Comparison of ENCODE assay signal across 8 cellular contexts in the genomic region with DNA sequence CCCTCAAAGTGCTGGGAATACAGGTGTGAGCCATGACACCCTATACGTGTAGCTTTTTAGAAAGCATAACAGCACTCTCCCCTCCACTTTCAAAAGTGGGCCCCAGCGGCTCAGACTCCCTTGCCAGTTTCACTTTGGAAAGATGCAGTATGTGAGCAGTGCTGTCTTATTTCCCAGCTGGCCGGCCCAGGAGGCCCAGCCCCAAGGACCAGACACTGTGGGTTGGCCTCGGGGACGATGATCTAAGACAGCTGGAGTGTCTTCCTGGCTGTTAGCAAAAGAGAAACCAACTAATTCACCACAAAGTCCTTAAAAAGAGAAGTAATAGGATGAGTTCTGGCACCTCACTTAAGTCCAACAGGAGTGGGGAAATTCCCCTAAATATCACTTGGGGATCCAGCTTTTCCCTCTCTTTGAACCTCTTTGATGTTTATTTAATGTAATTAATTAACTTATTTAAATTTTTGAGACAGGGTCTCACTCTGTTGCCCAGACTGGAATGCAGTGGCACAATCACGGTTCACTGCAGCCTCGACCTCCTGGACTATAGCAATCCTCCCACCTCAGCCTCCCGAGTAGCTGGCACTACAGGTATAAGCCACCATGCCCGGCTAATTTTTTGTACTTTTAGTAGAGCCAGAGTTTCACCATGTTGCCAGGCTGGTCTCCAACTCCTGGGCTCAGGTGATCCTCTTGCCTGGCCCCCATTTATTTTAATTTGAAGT. TPM values are rescaled to one million over a fixed set of nuclear protein-coding genes. Genes with fewer than 3 reads are reported as not detected.
DNase-seq lines count a peak whose midpoint lies in the region; ATAC-seq, FAIRE-seq and TF ChIP-seq lines count a peak whose summit lies in the region.

No MANE protein-coding gene starts in this region.

- POLR2A ChIA-PET in K562 (lab: Yijun Ruan, JAX), result interaction anchor here (0.9 to 1.1 kb wide), 2 partner anchors 9 to 13 kb away, joined by 3 to 4 read pairs; no protein-coding TSS in a partner anchor

- ATAC-seq in GM21367 (IDR thresholded peaks at IDR 0.05; ENCODE audit: unreplicated experiment) (peak; percentile 75), K562 (peak; percentile 64), memory B cell (ENCODE audit: low read depth) (peak; percentile 88)

- TF ChIP-seq RAD21 in K562 (CRISPR knock-in tag; conservative IDR thresholded peaks at IDR 0.05 in 1 of 2, IDR thresholded peaks at IDR 0.05 in 1 of 2), result no peak

- H3K9me3 ChIP-seq in Karpas-422 (ENCODE audit: low read length) (no peaks in the 10 kb centered on the region), K562 (replicated peaks; ENCODE audit: control insufficient read depth, insufficient read depth, low read depth, low read length) (no peaks in the 10 kb centered on the region)

- DNase-seq in C1 segment of cervical spinal cord (lab: John Stamatoyannopoulos, UW) (peak in 9 of 14 donors; percentile 6 to 66 (median 28)), Karpas-422 (peak; percentile 42), K562 (ENCODE audit: extremely low read depth in 1 of 4, low spot score in 3 of 4) (no peak), memory B cell (ENCODE audit: low spot score in 2 of 2) (no peak), NCI-H2107 (lab: John Stamatoyannopoulos, UW) (no peak), NCI-H69 (lab: John Stamatoyannopoulos, UW) (no peak)
- DNase-seq in NK-92 treated with Interleukin-12 subunit alpha and Interleukin-12 subunit beta, amount 100 ng/mL, for 24 hours (lab: John Stamatoyannopoulos, UW), result no peak

- peaks cover 14% of the 10 kb centered on the region for H3K4me1 Mint-ChIP-seq in memory B cell

- 27% methylated on average over 9 of the region's 9 CpGs for WGBS in K562 (ENCODE audit: insufficient coverage, low coverage, missing lambda C conversion rate)

- H3K36me3 ChIP-seq in Karpas-422 (ENCODE audit: insufficient read depth, low read length), result no peaks in the 10 kb centered on the region
- no peaks in the 10 kb centered on the region for H3K36me3 ChIP-seq in K562 (ENCODE audit: control insufficient read depth, insufficient read depth, low read length)

- H3K4me1 ChIP-seq in Karpas-422 (ENCODE audit: low read length) (peaks cover 7% of the 10 kb centered on the region), K562 (replicated peaks in 1 of 2; ENCODE audit: control insufficient read depth in 2 of 2, insufficient read depth in 2 of 2, low read length in 2 of 2) (peaks cover 0 to 18% of the 10 kb centered on the region in 2 experiments; a peak in 3 of 5 replicates)

- FAIRE-seq in K562 (lab: Jason Lieb, UNC), result no peak

- no peaks in the 10 kb centered on the region for H4K20me1 ChIP-seq in Karpas-422 (ENCODE audit: insufficient read depth, low read depth, low read length)
- no peaks in the 10 kb centered on the region for H4K20me1 ChIP-seq in K562 (replicated peaks; ENCODE audit: control insufficient read depth, insufficient read depth, low read length)

- peak overlapping the region; percentile 41; the same call in 1 of the 2 replicates for H3K4me3 ChIP-seq in Karpas-422 (ENCODE audit: low read length)
- H3K4me3 ChIP-seq in K562, result no peak overlapping the region

- H3K27ac ChIP-seq in Karpas-422 (ENCODE audit: low read length) (no peak overlapping the region), K562 (ENCODE audit: extremely low read depth, low read depth, low read length) (no peak overlapping the region)

- H2AFZ ChIP-seq in Karpas-422 (ENCODE audit: low read length) (peak overlapping the region; percentile 71; the same call in 1 of the 2 replicates), K562 (ENCODE audit: low read depth, low read length) (peak overlapping the region; percentile 49; the same call in 1 of the 2 replicates)

- TF ChIP-seq POLR2A in K562 (conservative IDR thresholded peaks at IDR 0.05), result no peak

- in situ Hi-C loops in K562 (cut with MboI), result no loop called here

- H3K4me3 Mint-ChIP-seq in memory B cell, result peak overlapping the region; percentile 71

- H3K9me2 ChIP-seq in Karpas-422 (replicated peaks; ENCODE audit: insufficient read depth, low read length), result no peaks in the 10 kb centered on the region

- no peak for TF ChIP-seq CTCF in K562 (IDR thresholded peaks at IDR 0.05 in 2 of 3, conservative IDR thresholded peaks at IDR 0.05 in 1 of 3; ENCODE audit: insufficient read depth in 2 of 3, low read depth in 1 of 3, low read length in 3 of 3)

- H3K27ac Mint-ChIP-seq in memory B cell, result peak overlapping the region; percentile 23

- TF ChIP-seq EP300 in K562 (IDR thresholded peaks at IDR 0.05; ENCODE audit: low read length), result no peak

- no peaks in the 10 kb centered on the region for H3K27me3 Mint-ChIP-seq in memory B cell

- H3K9me1 ChIP-seq in K562 (ENCODE audit: control insufficient read depth, insufficient read depth, low read length), result no peaks in the 10 kb centered on the region

- CTCF ChIA-PET in K562 (lab: Yijun Ruan, JAX; ENCODE audit: low intra/inter-chr PET ratio), result no interaction called here

- H3K4me2 ChIP-seq in Karpas-422 (ENCODE audit: low read depth, low read length, poor library complexity, severe bottlenecking) (peak overlapping the region; percentile 65), K562 (ENCODE audit: insufficient read depth, low read length) (no peak overlapping the region)

- no peaks in the 10 kb centered on the region for H3K27me3 ChIP-seq in Karpas-422 (ENCODE audit: low read length)
- no peaks in the 10 kb centered on the region for H3K27me3 ChIP-seq in K562 (ENCODE audit: control insufficient read depth in 2 of 2, insufficient read depth in 2 of 2, low read length in 2 of 2)

- no peaks in the 10 kb centered on the region for H3K79me2 ChIP-seq in Karpas-422 (ENCODE audit: low read length)
- H3K79me2 ChIP-seq in K562 (ENCODE audit: control insufficient read depth, insufficient read depth, low read length), result no peaks in the 10 kb centered on the region

- peak overlapping the region; percentile 54 for H3K9ac ChIP-seq in Karpas-422 (ENCODE audit: low read length)
- H3K9ac ChIP-seq in K562 (ENCODE audit: insufficient read depth in 1 of 2, low read depth in 2 of 2, low read length in 2 of 2), result peak overlapping the region in 1 of 2 experiments; percentile 42; a peak in 1 of 4 replicates

- no peaks in the 10 kb centered on the region for H3K9me3 Mint-ChIP-seq in memory B cell

- intact Hi-C loops in K562 (cut with micrococcal nuclease), result no loop called here

- BruUV-seq in K562 (replicated peaks; lab: Mats Ljungman, UMichigan), result no TSS peak

- no peaks in the 10 kb centered on the region for H3K36me3 Mint-ChIP-seq in memory B cell

TF ChIP-seq in K562, 482 proteins besides CTCF, POLR2A, EP300 and RAD21 (continues in another document):
- TF ChIP-seq, protein P1, sequence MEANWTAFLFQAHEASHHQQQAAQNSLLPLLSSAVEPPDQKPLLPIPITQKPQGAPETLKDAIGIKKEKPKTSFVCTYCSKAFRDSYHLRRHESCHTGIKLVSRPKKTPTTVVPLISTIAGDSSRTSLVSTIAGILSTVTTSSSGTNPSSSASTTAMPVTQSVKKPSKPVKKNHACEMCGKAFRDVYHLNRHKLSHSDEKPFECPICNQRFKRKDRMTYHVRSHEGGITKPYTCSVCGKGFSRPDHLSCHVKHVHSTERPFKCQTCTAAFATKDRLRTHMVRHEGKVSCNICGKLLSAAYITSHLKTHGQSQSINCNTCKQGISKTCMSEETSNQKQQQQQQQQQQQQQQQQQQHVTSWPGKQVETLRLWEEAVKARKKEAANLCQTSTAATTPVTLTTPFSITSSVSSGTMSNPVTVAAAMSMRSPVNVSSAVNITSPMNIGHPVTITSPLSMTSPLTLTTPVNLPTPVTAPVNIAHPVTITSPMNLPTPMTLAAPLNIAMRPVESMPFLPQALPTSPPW (CRISPR knock-in tag; IDR thresholded peaks at IDR 0.05), result peak; percentile 25; the same call in 1 of the 2 replicates
- TF ChIP-seq HDAC1 (IDR thresholded peaks at IDR 0.05), result no peak
- peak; percentile 57; the same call in 1 of the 2 replicates for TF ChIP-seq ATF7 (IDR thresholded peaks at IDR 0.05)
- no peak for TF ChIP-seq BRF1 (IDR thresholded peaks at IDR 0.05; ENCODE audit: borderline replicate concordance, extremely low read depth, insufficient read length)
- peak; percentile 36; the same call in 1 of the 2 replicates for TF ChIP-seq CEBPB (tag; IDR thresholded peaks at IDR 0.05)
- 0 out of 2 replicates have a peak, but pooled peaks have one; percentile 26 for TF ChIP-seq MEF2D (tag; conservative IDR thresholded peaks at IDR 0.05; ENCODE audit: low read depth)
- TF ChIP-seq THRAP3 (IDR thresholded peaks at IDR 0.05; ENCODE audit: borderline replicate concordance), result no peak
- TF ChIP-seq CTBP1 (IDR thresholded peaks at IDR 0.05; ENCODE audit: borderline replicate concordance), result peak; percentile 51
- TF ChIP-seq CBFA2T2 (conservative IDR thresholded peaks at IDR 0.05), result no peak
- TF ChIP-seq JUND (IDR thresholded peaks at IDR 0.05; ENCODE audit: borderline replicate concordance, low read depth, low read length), result 0 out of 2 replicates have a peak, but pooled peaks have one; percentile 22
- peak; percentile 54; the same call in 1 of the 3 replicates for TF ChIP-seq JUND (tag; IDR thresholded peaks at IDR 0.05; ENCODE audit: borderline replicate concordance, low read depth, low read length)

RNA-seq across cellular contexts. Expression of a gene that starts 17.6 kb away (rescaled TPM):
- total RNA-seq in Karpas-422 (2014; rRNA removed; shearing (Covaris generic); ENCODE audit: low replicate concordance), result 49.1 and 87.4 TPM in 2 replicates
- total RNA-seq in K562 (2011; cell fraction: chromatin; rRNA removed; ENCODE audit: low replicate concordance), result 12.8 and 26.9 TPM in 2 replicates
- 9.8 and 13.6 TPM in 2 replicates for total RNA-seq in K562 (2011; cell fraction: nucleolus; rRNA removed)
- total RNA-seq in K562 (2011; cell fraction: nucleoplasm; rRNA removed), result 20.3 and 22.9 TPM in 2 replicates
- 31.8 and 34.6 TPM in 2 replicates for total RNA-seq in K562 (2014; rRNA removed)
- total RNA-seq in K562 (2014; rRNA removed; fragmentation: Illumina TruSeq; extraction: Trizol), result 58.3 and 71.7 TPM in 2 replicates
- total RNA-seq in K562 (2015; rRNA removed; fragmentation: Illumina TruSeq; extraction: Trizol), result 35.6 and 39.1 TPM in 2 replicates
- total RNA-seq in K562 (2021), result 64.5 and 67.5 TPM in 2 replicates
- 21.0 and 22.9 TPM in 2 replicates for polyA plus RNA-seq in K562 (2011; rRNA removed)
- polyA plus RNA-seq in K562 (2011; cell fraction: cytosol; rRNA removed), result 7.4 and 14.6 TPM in 2 replicates
- 6.9 and 12.6 TPM in 2 replicates for polyA plus RNA-seq in K562 (2011; cell fraction: nucleus; rRNA removed)
- polyA plus RNA-seq in K562 (2012), result 37.3 and 89.5 TPM in 2 replicates
- polyA plus RNA-seq in K562 (2014; fragmentation: Illumina TruSeq; extraction: Trizol), result 52.6 and 58.3 TPM in 2 replicates
- polyA plus RNA-seq in K562 (2014; fragmentation: Nextera tagmentation; extraction: Ambion mirVana), result 10 to 100 TPM; 16.0 to 18.9 TPM
- 33.8 and 38.4 TPM in 2 replicates for polyA plus RNA-seq in K562 (2014; rRNA removed)
- polyA minus RNA-seq in K562 (2011; rRNA and poly(A)+ RNA removed), result 15.9 and 25.4 TPM in 2 replicates
- 13.6 and 16.5 TPM in 2 replicates for polyA minus RNA-seq in K562 (2011; cell fraction: cytosol; rRNA and poly(A)+ RNA removed)
- 8.1 and 16.3 TPM in 2 replicates for polyA minus RNA-seq in K562 (2011; cell fraction: nucleus; rRNA and poly(A)+ RNA removed)

Comparison
In these comparisons a context has a peak if more than half of its experiments do, and no peak if none do; other contexts are left out.
1. DNase-seq: peak in C1 segment of cervical spinal cord (9 of 14) and Karpas-422 (single experiment); none in K562 (0 of 4), memory B cell (0 of 2), NCI-H2107 (single experiment), NCI-H69 (single experiment) and NK-92 treated with Interleukin-12 subunit alpha and Interleukin-12 subunit beta, amount 100 ng/mL, for 24 hours (single experiment).
2. Peak in every context shown above with its lines, with median percentiles within 50 percentile points of each other: ATAC-seq.